ENCODE assay signal across 25 cellular contexts in the genomic region with DNA sequence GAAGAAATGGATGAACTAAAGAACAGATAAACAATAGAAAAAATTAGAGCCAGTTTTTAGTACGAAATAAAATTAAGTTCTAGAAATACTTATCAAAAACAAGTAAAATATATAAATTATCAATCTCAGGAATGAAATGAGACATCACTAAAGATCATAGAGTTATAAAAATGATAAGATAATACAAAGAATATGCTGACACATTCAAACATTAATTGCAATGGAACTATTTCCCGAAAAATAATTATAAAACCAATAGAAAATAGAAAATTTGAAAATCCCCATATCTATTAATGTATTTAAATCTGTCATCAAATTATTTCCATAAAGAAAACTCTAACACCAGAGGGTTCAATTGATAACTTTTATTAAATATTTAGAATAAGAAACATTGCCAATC.
"Had no signal": no experiment of that assay in that cellular context is flagged by ENCODE, and none has a peak within 500 bp of the region (broad histone marks: within the 10 kb centered on the region; RNA-seq: fewer than 3 reads in every experiment).

No MANE protein-coding gene starts in this region.

- ATAC-seq: natural killer cell; right lobe of liver; stimulated activated naive B cell treated with anti-CD40 and anti-IgM and Interleukin-4, amounts not matched to agents 10 μg/mL and 1 μg/mL and 100 μg/mL, for 72 hours; stimulated activated naive CD8-positive, alpha-beta T cell treated with anti-CD3 and anti-CD28 coated beads, Interleukin-15, Interleukin-2, amounts not matched to agents 100 U/mL and 50 U/mL, for 24 hours had no signal

- H3K4me3 ChIP-seq: left ventricle myocardium inferior, lung, neural progenitor cell, right atrium auricular region, right lobe of liver, stomach, testis, thyroid gland, transverse colon, upper lobe of left lung, vagina had no signal

- H3K36me3 ChIP-seq: left ventricle myocardium inferior, neural progenitor cell, neutrophil, right atrium auricular region, right lobe of liver, stomach, thyroid gland, transverse colon, upper lobe of left lung, vagina had no signal

- H3K4me1 ChIP-seq: left ventricle myocardium inferior, neural progenitor cell, right atrium auricular region, right lobe of liver, stomach, testis, thyroid gland, transverse colon, upper lobe of left lung, vagina had no signal

- H3K27me3 ChIP-seq: neural progenitor cell, neutrophil, right atrium auricular region, right lobe of liver, stomach, testis, thyroid gland, transverse colon, upper lobe of left lung, vagina had no signal

- H3K27ac ChIP-seq: left ventricle myocardium inferior, neural progenitor cell, neutrophil, right atrium auricular region, right lobe of liver, stomach, testis, thyroid gland, transverse colon, upper lobe of left lung, vagina had no signal

- DNase-seq: hypothalamus; immature natural killer cell; left ventricle myocardium inferior; mesendoderm; naive B cell; natural killer cell; nephron progenitor cell; occipital lobe; right lobe of liver; stimulated activated CD4-positive, alpha-beta T cell treated with anti-CD3 and anti-CD28 coated beads, Interleukin-12 subunit alpha, Interleukin-12 subunit beta, amount 100 ng/mL, for 4 hours; stimulated activated CD4-positive, alpha-beta T cell treated with anti-CD3 and anti-CD28 coated beads, Interleukin-15, amount 100 ng/mL, for 24 hours; stimulated activated CD4-positive, alpha-beta T cell treated with anti-CD3 and anti-CD28 coated beads, Interleukin-2, amount 100 ng/mL, for 24 hours; stimulated activated CD4-positive, alpha-beta T cell treated with anti-CD3 and anti-CD28 coated beads, Interleukin-4, amount 100 ng/mL, for 1 hour; stimulated activated naive B cell treated with anti-CD40 and anti-IgM and Interleukin-4, amounts not matched to agents 10 μg/mL and 1 μg/mL and 100 μg/mL, for 72 hours; stimulated activated naive CD8-positive, alpha-beta T cell treated with anti-CD3 and anti-CD28 coated beads, Interleukin-15, Interleukin-2, amounts not matched to agents 100 U/mL and 50 U/mL, for 24 hours; stomach; testis; thyroid gland; transverse colon; upper lobe of left lung had no signal

- H3K9me3 ChIP-seq: neutrophil, right atrium auricular region, right lobe of liver, stomach, testis, thyroid gland, transverse colon, upper lobe of left lung, vagina had no signal
